21 cellular contexts compared by ENCODE assay signal in genomic region chr12:39959467-39959866, GRCh38.
DNase-seq lines count a peak whose midpoint lies in the region; ATAC-seq, FAIRE-seq and TF ChIP-seq lines count a peak whose summit lies in the region.
"Had no signal": no experiment of that assay in that cellular context is flagged by ENCODE, and none has a peak within 500 bp of the region (broad histone marks: within the 10 kb centered on the region; RNA-seq: fewer than 3 reads in every experiment).

No MANE protein-coding gene starts in this region.

- intact Hi-C loops in HepG2 (cut with micrococcal nuclease; ENCODE audit: unreplicated experiment) = loop anchor here (2.0 to 5.0 kb wide), 2 partner anchors 137 to 153 kb away; no protein-coding TSS in a partner anchor
- intact Hi-C loops in right lobe of liver (cut with DNase I) = no loop called here
- intact Hi-C loops in pancreas (cut with DNase I) = no loop called here

- H3K9me3 ChIP-seq in HepG2 (ENCODE audit: low read length) (no peaks in the 10 kb centered on the region), right lobe of liver (no peaks in the 10 kb centered on the region), adipocyte (ENCODE audit: control insufficient read depth, low read length) (no peaks in the 10 kb centered on the region), pancreas (no peaks in the 10 kb centered on the region)
- H3K9me3 ChIP-seq: BLaER1 treated with 17β-estradiol and CSF1 and Interleukin-3, amounts not matched to agents 10 nM and 100 nM; Caco-2 had no signal

- H3K27me3 ChIP-seq in HepG2 (ENCODE audit: control insufficient read depth in 1 of 2, insufficient read depth in 2 of 2, low read length in 2 of 2) (no peaks in the 10 kb centered on the region), right lobe of liver (no peaks in the 10 kb centered on the region), adipocyte (replicated peaks; ENCODE audit: control insufficient read depth, insufficient read depth, low read length) (no peaks in the 10 kb centered on the region), pancreas (no peaks in the 10 kb centered on the region)
- H3K27me3 ChIP-seq: BLaER1 treated with 17β-estradiol and CSF1 and Interleukin-3, amounts not matched to agents 10 nM and 100 nM had no signal

- no peak overlapping the region for H2AFZ ChIP-seq in HepG2 (ENCODE audit: low read length)

- TF ChIP-seq POLR2A in HepG2 (IDR thresholded peaks at IDR 0.05; ENCODE audit: insufficient read depth in 1 of 2, low read depth in 2 of 2, low read length in 2 of 2) = no peak
- TF ChIP-seq POLR2A in right lobe of liver (IDR thresholded peaks at IDR 0.05) = no peak

- in situ Hi-C loops in HepG2 (cut with HindIII; ENCODE audit: extremely low pct_ligation_motif_present, low pct_unique_long_range_greater_than_20kb) = no loop called here

- POLR2A ChIA-PET in HepG2 (lab: Yijun Ruan, JAX) = no interaction called here

- ATAC-seq in HepG2 (no peak), right lobe of liver (no peak), pancreas (no peak), HG03196 (IDR thresholded peaks at IDR 0.05; ENCODE audit: unreplicated experiment) (no peak)
- ATAC-seq: CD8-positive, alpha-beta T cell had no signal

- no peaks in the 10 kb centered on the region for H3K4me1 ChIP-seq in HepG2 (ENCODE audit: insufficient read depth, low read length)
- H3K4me1 ChIP-seq in right lobe of liver = no peaks in the 10 kb centered on the region
- H3K4me1 ChIP-seq in adipocyte (ENCODE audit: control insufficient read depth, insufficient read depth, low read length) = no peaks in the 10 kb centered on the region
- no peaks in the 10 kb centered on the region for H3K4me1 ChIP-seq in pancreas
- H3K4me1 ChIP-seq: BLaER1 treated with 17β-estradiol and CSF1 and Interleukin-3, amounts not matched to agents 10 nM and 100 nM; Caco-2 had no signal

- H4K20me1 ChIP-seq in HepG2 (ENCODE audit: insufficient read depth, low read length) = no peaks in the 10 kb centered on the region
- H4K20me1 ChIP-seq: BLaER1 treated with 17β-estradiol and CSF1 and Interleukin-3, amounts not matched to agents 10 nM and 100 nM had no signal

- CTCF ChIA-PET in HepG2 (lab: Yijun Ruan, JAX; ENCODE audit: low intra/inter-chr PET ratio, low total read pairs) = interaction anchor here (2.1 kb wide), 1 partner anchor 194 kb away, joined by 5 read pairs; no protein-coding TSS in a partner anchor

- DNase-seq in HepG2 (ENCODE audit: low spot score) (no peak), right lobe of liver (no peak), adipocyte (ENCODE audit: low read depth) (peak; percentile 39), pancreas (no peak), AG08395 (ENCODE audit: low spot score) (no peak)
- DNase-seq: ACHN; AML-193; Caco-2; Calu3; CD4-positive, alpha-beta T cell; CD8-positive, alpha-beta T cell; DMS79 treated with DMSO at 0.1 percent for 48 hours; GF-D8 had no signal

- H3K9ac ChIP-seq in HepG2 (ENCODE audit: insufficient read depth, low read depth, low read length) (no peak overlapping the region), adipocyte (ENCODE audit: low read length) (no peak overlapping the region)
- H3K9ac ChIP-seq: BLaER1 treated with 17β-estradiol and CSF1 and Interleukin-3, amounts not matched to agents 10 nM and 100 nM had no signal

- H3K27ac ChIP-seq in HepG2 (ENCODE audit: extremely low read length, insufficient read depth, low read length) (no peak overlapping the region), right lobe of liver (no peak overlapping the region), pancreas (no peak overlapping the region)
- H3K27ac ChIP-seq: 22Rv1; BLaER1 treated with 17β-estradiol and CSF1 and Interleukin-3, amounts not matched to agents 10 nM and 100 nM; C4-2B had no signal

- no TSS peak for BruUV-seq in HepG2 (replicated peaks; lab: Mats Ljungman, UMichigan)

- FAIRE-seq in HepG2 (lab: Jason Lieb, UNC) (no peak), pancreas (lab: Jason Lieb, UNC) (peak; percentile 73)
- FAIRE-seq: D721Med, G401.6, GM12891, GM19239 had no signal

- H3K4me3 ChIP-seq in HepG2 (replicated peaks in 1 of 3; ENCODE audit: insufficient read depth in 1 of 3, low read depth in 2 of 3, low read length in 3 of 3) = no peak overlapping the region
- H3K4me3 ChIP-seq in right lobe of liver = no peak overlapping the region
- no peak overlapping the region for H3K4me3 ChIP-seq in adipocyte (ENCODE audit: low read length)
- no peak overlapping the region for H3K4me3 ChIP-seq in pancreas
- H3K4me3 ChIP-seq: BLaER1 treated with 17β-estradiol and CSF1 and Interleukin-3, amounts not matched to agents 10 nM and 100 nM had no signal

- no peaks in the 10 kb centered on the region for H3K36me3 ChIP-seq in HepG2 (replicated peaks in 1 of 2; ENCODE audit: control insufficient read depth in 1 of 2, insufficient read depth in 2 of 2, low read length in 2 of 2)
- H3K36me3 ChIP-seq in right lobe of liver = peaks cover 0 to 2% (median 0%) of the 10 kb centered on the region in 4 donors
- H3K36me3 ChIP-seq in adipocyte (ENCODE audit: control insufficient read depth, insufficient read depth, low read length, severe bottlenecking) = no peaks in the 10 kb centered on the region
- no peaks in the 10 kb centered on the region for H3K36me3 ChIP-seq in pancreas
- H3K36me3 ChIP-seq: BLaER1 treated with 17β-estradiol and CSF1 and Interleukin-3, amounts not matched to agents 10 nM and 100 nM had no signal

- TF ChIP-seq RAD21 in HepG2 (CRISPR knock-in tag; IDR thresholded peaks at IDR 0.05) = no peak

- TF ChIP-seq EP300 in HepG2 (IDR thresholded peaks at IDR 0.05; ENCODE audit: low read depth in 2 of 2, low read length in 2 of 2) (no peak), HepG2 (CRISPR knock-in tag; IDR thresholded peaks at IDR 0.05; ENCODE audit: borderline replicate concordance) (no peak)

- WGBS in HepG2 (ENCODE audit: low lambda C conversion rate) = 91% methylated on average over 2 of the region's 2 CpGs
- WGBS in right lobe of liver (ENCODE audit: insufficient coverage, low coverage, low lambda C conversion rate, missing lambda C conversion rate) = 82% methylated on average over 2 of the region's 2 CpGs
- 92 to 94% methylated on average over 2 of the region's 2 CpGs for WGBS in pancreas, 2 donors

- no peaks in the 10 kb centered on the region for H3K79me2 ChIP-seq in HepG2 (ENCODE audit: insufficient read depth, low read length)

- no peak for TF ChIP-seq CTCF in HepG2 (CRISPR knock-in tag; IDR thresholded peaks at IDR 0.05)
- no peak for TF ChIP-seq CTCF in right lobe of liver (IDR thresholded peaks at IDR 0.05)
- no peak for TF ChIP-seq CTCF in pancreas (IDR thresholded peaks at IDR 0.05)

- no peak overlapping the region for H3K4me2 ChIP-seq in HepG2 (ENCODE audit: low read depth, low read length)
- H3K4me2 ChIP-seq: BLaER1 treated with 17β-estradiol and CSF1 and Interleukin-3, amounts not matched to agents 10 nM and 100 nM had no signal

TF ChIP-seq in HepG2, 621 proteins besides CTCF, POLR2A, EP300 and RAD21:
- peak; percentile 56 to 82 for TF ChIP-seq MAFK (conservative IDR thresholded peaks at IDR 0.05 in 1 of 2, IDR thresholded peaks at IDR 0.05 in 1 of 2; ENCODE audit: low read length in 2 of 2)
- no peak for TF ChIP-seq ZNF773 (CRISPR knock-in tag; IDR thresholded peaks at IDR 0.05; ENCODE audit: borderline replicate concordance)
- peak; percentile 70 for TF ChIP-seq MAFF (IDR thresholded peaks at IDR 0.05; ENCODE audit: low read depth, low read length)
